ENCODE assay signal across 2 cellular contexts in genomic region chr2:131447981-131448380, GRCh38. TPM values are rescaled to one million over a fixed set of nuclear protein-coding genes. Genes with fewer than 3 reads are reported as not detected.
"Had no signal": no experiment of that assay in that cellular context is flagged by ENCODE, and none has a peak within 500 bp of the region (broad histone marks: within the 10 kb centered on the region; RNA-seq: fewer than 3 reads in every experiment).

No MANE protein-coding gene starts in this region.

RNA-seq across cellular contexts. Expression of gene TUBA3D, which starts 27.9 kb away (rescaled TPM):
- polyA plus RNA-seq: naive thymus-derived CD8-positive, alpha-beta T cell; neural cell had no signal
